ENCODE assay signal across 12 cellular contexts in genomic region chr20:4136078-4136966, GRCh38. TPM values are rescaled to one million over a fixed set of nuclear protein-coding genes. Genes with fewer than 3 reads are reported as not detected.
DNase-seq lines count a peak whose midpoint lies in the region; TF ChIP-seq lines count a peak whose summit lies in the region.
"Had no signal": no experiment of that assay in that cellular context is flagged by ENCODE, and none has a peak within 500 bp of the region (broad histone marks: within the 10 kb centered on the region; RNA-seq: fewer than 3 reads in every experiment).

No MANE protein-coding gene starts in this region.

- peaks cover 28% of the 10 kb centered on the region for H3K4me1 Mint-ChIP-seq in chondrocyte (ENCODE audit: low read depth)

- no peaks in the 10 kb centered on the region for H3K27me3 ChIP-seq in MG63
- H3K27me3 ChIP-seq in osteoblast (ENCODE audit: insufficient read depth, low read length), result no peaks in the 10 kb centered on the region
- no peaks in the 10 kb centered on the region for H3K27me3 ChIP-seq in prostate gland (replicated peaks; ENCODE audit: insufficient read depth)
- peaks cover 0 to 18% (median 0%) of the 10 kb centered on the region in 4 donors for H3K27me3 ChIP-seq in esophagus muscularis mucosa

- H3K27me3 Mint-ChIP-seq in chondrocyte (ENCODE audit: low read depth), result no peaks in the 10 kb centered on the region

- no peaks in the 10 kb centered on the region for H4K20me1 ChIP-seq in osteoblast (ENCODE audit: insufficient read depth, low read length)

- H3K4me3 Mint-ChIP-seq in chondrocyte (ENCODE audit: unreplicated experiment), result no peak overlapping the region

- peak overlapping the region; percentile 91 for H2AFZ ChIP-seq in osteoblast (ENCODE audit: low read length)

- WGBS in prostate gland, result 91% methylated on average over 16 of the region's 16 CpGs
- WGBS in esophagus muscularis mucosa, result 85% methylated on average over 13 of the region's 16 CpGs

- intact Hi-C loops in prostate gland (cut with DNase I), result no loop called here
- intact Hi-C loops in esophagus muscularis mucosa (cut with DNase I), result no loop called here

- H3K9me3 ChIP-seq in MG63 (no peaks in the 10 kb centered on the region), osteoblast (ENCODE audit: low read depth, low read length) (no peaks in the 10 kb centered on the region), prostate gland (no peaks in the 10 kb centered on the region), esophagus muscularis mucosa (no peaks in the 10 kb centered on the region)
- H3K9me3 ChIP-seq: thoracic aorta had no signal

- peak; percentile 60 for DNase-seq in EH (ENCODE audit: low read depth)
- DNase-seq in MG63, result peak; percentile 26
- DNase-seq in chondrocyte (ENCODE audit: low spot score), result no peak
- no peak for DNase-seq in osteoblast (ENCODE audit: insufficient read length, low spot score, missing footprints)
- DNase-seq in putamen (ENCODE audit: low spot score), result no peak
- DNase-seq in prostate gland (ENCODE audit: low spot score), result no peak
- DNase-seq in NCI-H1930 (lab: John Stamatoyannopoulos, UW), result no peak
- no peak for DNase-seq in esophagus muscularis mucosa (ENCODE audit: extremely low spot score)
- DNase-seq: activated naive CD4-positive, alpha-beta T cell; SHP77 treated with DMSO at 0.1 percent for 48 hours had no signal

- H3K4me3 ChIP-seq in MG63 (no peak overlapping the region), osteoblast (ENCODE audit: insufficient read depth, low read length) (no peak overlapping the region), prostate gland (no peak overlapping the region), esophagus muscularis mucosa (no peak overlapping the region)
- H3K4me3 ChIP-seq: coronary artery, thoracic aorta had no signal

- TF ChIP-seq EP300 in esophagus muscularis mucosa (IDR thresholded peaks at IDR 0.05), result no peak

- no peaks in the 10 kb centered on the region for H3K79me2 ChIP-seq in osteoblast (ENCODE audit: insufficient read depth, low read length)

- H3K27ac Mint-ChIP-seq in chondrocyte (ENCODE audit: unreplicated experiment), result peak overlapping the region; percentile 87

- H3K4me1 ChIP-seq in osteoblast (ENCODE audit: insufficient read depth, low read length), result peaks cover 19% of the 10 kb centered on the region
- no peaks in the 10 kb centered on the region for H3K4me1 ChIP-seq in prostate gland (replicated peaks)
- peaks cover 0 to 5% (median 0%) of the 10 kb centered on the region in 4 donors for H3K4me1 ChIP-seq in esophagus muscularis mucosa

- H3K9me3 Mint-ChIP-seq in chondrocyte (ENCODE audit: low read depth), result no peaks in the 10 kb centered on the region

- H3K27ac ChIP-seq in osteoblast (ENCODE audit: low read depth, low read length) (peak overlapping the region; percentile 71), prostate gland (no peak overlapping the region), esophagus muscularis mucosa (replicated peaks in 1 of 4) (no peak overlapping the region)
- H3K27ac ChIP-seq: coronary artery, thoracic aorta had no signal

- H3K36me3 ChIP-seq in MG63, result no peaks in the 10 kb centered on the region
- no peaks in the 10 kb centered on the region for H3K36me3 ChIP-seq in osteoblast (ENCODE audit: insufficient read depth, low read length)
- no peaks in the 10 kb centered on the region for H3K36me3 ChIP-seq in prostate gland
- H3K36me3 ChIP-seq in esophagus muscularis mucosa, result no peaks in the 10 kb centered on the region
- H3K36me3 ChIP-seq: thoracic aorta had no signal

- H3K36me3 Mint-ChIP-seq in chondrocyte (ENCODE audit: low read depth), result no peaks in the 10 kb centered on the region

- TF ChIP-seq CTCF in chondrocyte (IDR thresholded peaks at IDR 0.05) (no peak), osteoblast (IDR thresholded peaks at IDR 0.05; ENCODE audit: extremely low read depth, low read depth, low read length) (no peak), prostate gland (IDR thresholded peaks at IDR 0.05) (no peak), esophagus muscularis mucosa (IDR thresholded peaks at IDR 0.05) (no peak)

- no peak for TF ChIP-seq POLR2A in prostate gland (IDR thresholded peaks at IDR 0.05)
- TF ChIP-seq POLR2A in esophagus muscularis mucosa (IDR thresholded peaks at IDR 0.05; ENCODE audit: low read depth), result no peak

- no peak overlapping the region for H3K4me2 ChIP-seq in osteoblast (ENCODE audit: insufficient read depth, low read length)

RNA-seq across cellular contexts. Expression of gene SMOX, which starts 12.3 kb away (rescaled TPM):
- total RNA-seq in MG63 (2014; rRNA removed; shearing (Covaris generic); ENCODE audit: low replicate concordance), result 8.2 and 8.7 TPM in 2 replicates
- total RNA-seq in chondrocyte (5.9 to 17.2 TPM (median 16.2 TPM) in 3 replicates), osteoblast (10.5 and 11.2 TPM in 2 replicates), prostate gland (10 to 100 TPM; 22.7 to 26.6 TPM), esophagus muscularis mucosa (10 to 100 TPM in 1 of 4 donors, 1 to 10 TPM in 3; 3.3 to 10.5 (median 8.9) TPM)

Comparison
In these comparisons a context has a peak if more than half of its experiments do, and no peak if none do; other contexts are left out.
1. DNase-seq: peak in EH (single experiment) and MG63 (single experiment); none in chondrocyte (single experiment), osteoblast (single experiment), putamen (single experiment), prostate gland (single experiment), NCI-H1930 (0 of 2) and esophagus muscularis mucosa (single experiment).